Comparison of ENCODE assay signal across 8 cellular contexts in genomic region chr2:61179701-61180639, GRCh38. TPM values are rescaled to one million over a fixed set of nuclear protein-coding genes. Genes with fewer than 3 reads are reported as not detected.
A peak's percentile ranks its signal among the peaks of the same experiment; 100 is the strongest.
DNase-seq lines count a peak whose midpoint lies in the region; ATAC-seq, FAIRE-seq and TF ChIP-seq lines count a peak whose summit lies in the region.

No MANE protein-coding gene starts in this region.

- peaks cover 44% of the 10 kb centered on the region for H3K36me3 ChIP-seq in SK-N-MC (ENCODE audit: insufficient read depth, low read length)
- peaks cover 11 to 22% of the 10 kb centered on the region in 2 donors for H3K36me3 ChIP-seq in small intestine (ENCODE audit: control insufficient read depth in 2 of 2, insufficient read depth in 2 of 2, low read length in 2 of 2)

- peak overlapping the region; percentile 92 for H3K4me3 Mint-ChIP-seq in CD4-positive, alpha-beta T cell
- peak overlapping the region; percentile 84 to 90 (median 90) for H3K4me3 Mint-ChIP-seq in nephron

- no peak overlapping the region for H3K27ac ChIP-seq in CD4-positive, alpha-beta T cell (ENCODE audit: low read depth, low read length)
- H3K27ac ChIP-seq in SK-N-MC (0 out of 2 replicates have a peak overlapping the region, but pooled peaks have one; percentile 29), small intestine (ENCODE audit: low read depth in 1 of 2, low read length in 1 of 2) (peak overlapping the region in 1 of 2 donors; percentile 15)

- H3K9me3 Mint-ChIP-seq in CD4-positive, alpha-beta T cell = no peaks in the 10 kb centered on the region
- H3K9me3 Mint-ChIP-seq in nephron = no peaks in the 10 kb centered on the region

- WGBS in small intestine, 3 donors = 60 to 67% (median 63%) methylated on average over 14 of the region's 14 CpGs

- FAIRE-seq in small intestine (lab: Jason Lieb, UNC) = no peak

- CTCF ChIA-PET in CD4-positive, alpha-beta T cell (lab: Charles Lee) = interaction anchor here (1.1 kb wide), 1 partner anchor 15 kb away, joined by 3 read pairs; no protein-coding TSS in a partner anchor

- no peaks in the 10 kb centered on the region for H3K27me3 ChIP-seq in CD4-positive, alpha-beta T cell (ENCODE audit: control insufficient read depth, insufficient read depth, low read length)
- H3K27me3 ChIP-seq in small intestine (ENCODE audit: control insufficient read depth in 2 of 2, insufficient read depth in 2 of 2, low read length in 2 of 2) = no peaks in the 10 kb centered on the region

- H3K27ac Mint-ChIP-seq in CD4-positive, alpha-beta T cell = peak overlapping the region; percentile 86
- peak overlapping the region; percentile 60 to 98 (median 69) for H3K27ac Mint-ChIP-seq in nephron

- H3K9ac ChIP-seq in SK-N-MC (ENCODE audit: insufficient read length) = peak overlapping the region; percentile 29

- TF ChIP-seq CTCF in CD4-positive, alpha-beta T cell (IDR thresholded peaks at IDR 0.05) = no peak
- no peak for TF ChIP-seq CTCF in nephron (IDR thresholded peaks at IDR 0.05; ENCODE audit: unreplicated experiment in 3 of 3)

- POLR2A ChIA-PET in CD4-positive, alpha-beta T cell (lab: Charles Lee) = interaction anchor here (1.6 to 5.2 kb wide), 2 partner anchors 9 to 34 kb away, joined by 3 to 69 read pairs; no protein-coding TSS in a partner anchor

- intact Hi-C loops in CD4-positive, alpha-beta T cell (cut with DNase I, micrococcal nuclease) = loop anchor here (2.0 to 10.0 kb wide), 9 partner anchors 113 to 677 kb away; partner anchors contain the start of genes SANBR (in 2 of the 2), PAPOLG (in 1 of the 2), PUS10 (in 1 of the 2) and REL (in 1 of the 2)

- no peak for ATAC-seq in CD4-positive, alpha-beta T cell (ENCODE audit: poor library complexity)
- ATAC-seq in esophagus mucosa (peak; percentile 5), GM19467 (IDR thresholded peaks at IDR 0.05; ENCODE audit: unreplicated experiment) (no peak)

- H3K4me1 ChIP-seq in small intestine (ENCODE audit: control insufficient read depth in 2 of 2, insufficient read depth in 1 of 2, low read depth in 1 of 2, low read length in 1 of 2) = peaks cover 5 to 16% of the 10 kb centered on the region in 2 donors

- no peaks in the 10 kb centered on the region for H3K9me3 ChIP-seq in CD4-positive, alpha-beta T cell (ENCODE audit: control insufficient read depth, low read length)
- H3K9me3 ChIP-seq in SK-N-MC (ENCODE audit: low read depth, low read length) = no peaks in the 10 kb centered on the region
- H3K9me3 ChIP-seq in small intestine (ENCODE audit: control insufficient read depth, low read depth) = no peaks in the 10 kb centered on the region

- DNase-seq in CD4-positive, alpha-beta T cell = no peak
- DNase-seq in SK-N-MC (ENCODE audit: low read depth, low spot score) (no peak), small intestine (no peak), AML-193 (lab: John Stamatoyannopoulos, UW) (no peak), NCI-H1092 treated with DMSO at 0.1 percent for 48 hours (lab: John Stamatoyannopoulos, UW) (no peak)

- H3K4me3 ChIP-seq in SK-N-MC (peak overlapping the region; percentile 34), small intestine (ENCODE audit: low read depth in 1 of 2, low read length in 2 of 2) (peak overlapping the region in 1 of 2 donors; percentile 29)

- no peaks in the 10 kb centered on the region for H3K27me3 Mint-ChIP-seq in CD4-positive, alpha-beta T cell
- H3K27me3 Mint-ChIP-seq in nephron (ENCODE audit: low read depth) = peaks cover 7% of the 10 kb centered on the region

- peaks cover 74% of the 10 kb centered on the region for H3K36me3 Mint-ChIP-seq in CD4-positive, alpha-beta T cell (ENCODE audit: low read depth)
- H3K36me3 Mint-ChIP-seq in nephron (ENCODE audit: low read depth) = peaks cover 45% of the 10 kb centered on the region

- peaks cover 72% of the 10 kb centered on the region for H3K4me1 Mint-ChIP-seq in CD4-positive, alpha-beta T cell (ENCODE audit: low read depth)
- peaks cover 63% of the 10 kb centered on the region for H3K4me1 Mint-ChIP-seq in nephron

RNA-seq across cellular contexts. Expression of gene C2orf74, which starts 18.0 kb away (rescaled TPM):
- total RNA-seq in CD4-positive, alpha-beta T cell = 1 to 10 TPM; 1.7 to 2.0 TPM
- 2.9 TPM for total RNA-seq in esophagus mucosa
- polyA plus RNA-seq in small intestine = 1 to 10 TPM; 2.2 to 9.9 (median 5.1) TPM
